1 cellular context compared by ENCODE assay signal in genomic region chr7:539731-540411, GRCh38.
TF ChIP-seq lines count a peak whose summit lies in the region.

No MANE protein-coding gene starts in this region.

TF ChIP-seq in HepG2, 621 proteins besides CTCF, POLR2A, EP300 and RAD21 (continued from another document and continues in another):
- TF ChIP-seq, protein P1, sequence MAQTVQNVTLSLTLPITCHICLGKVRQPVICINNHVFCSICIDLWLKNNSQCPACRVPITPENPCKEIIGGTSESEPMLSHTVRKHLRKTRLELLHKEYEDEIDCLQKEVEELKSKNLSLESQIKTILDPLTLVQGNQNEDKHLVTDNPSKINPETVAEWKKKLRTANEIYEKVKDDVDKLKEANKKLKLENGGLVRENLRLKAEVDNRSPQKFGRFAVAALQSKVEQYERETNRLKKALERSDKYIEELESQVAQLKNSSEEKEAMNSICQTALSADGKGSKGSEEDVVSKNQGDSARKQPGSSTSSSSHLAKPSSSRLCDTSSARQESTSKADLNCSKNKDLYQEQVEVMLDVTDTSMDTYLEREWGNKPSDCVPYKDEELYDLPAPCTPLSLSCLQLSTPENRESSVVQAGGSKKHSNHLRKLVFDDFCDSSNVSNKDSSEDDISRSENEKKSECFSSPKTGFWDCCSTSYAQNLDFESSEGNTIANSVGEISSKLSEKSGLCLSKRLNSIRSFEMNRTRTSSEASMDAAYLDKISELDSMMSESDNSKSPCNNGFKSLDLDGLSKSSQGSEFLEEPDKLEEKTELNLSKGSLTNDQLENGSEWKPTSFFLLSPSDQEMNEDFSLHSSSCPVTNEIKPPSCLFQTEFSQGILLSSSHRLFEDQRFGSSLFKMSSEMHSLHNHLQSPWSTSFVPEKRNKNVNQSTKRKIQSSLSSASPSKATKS (CRISPR knock-in tag; IDR thresholded peaks at IDR 0.05): no peak
- no peak for TF ChIP-seq ISL2 (CRISPR knock-in tag; IDR thresholded peaks at IDR 0.05)
- TF ChIP-seq GABPB1 (CRISPR knock-in tag; IDR thresholded peaks at IDR 0.05): peak; percentile 14; the same call in 1 of the 2 replicates
- no peak for TF ChIP-seq ZNF609 (CRISPR knock-in tag; IDR thresholded peaks at IDR 0.05; ENCODE audit: borderline replicate concordance)
- TF ChIP-seq ZNF562 (CRISPR knock-in tag; IDR thresholded peaks at IDR 0.05; ENCODE audit: borderline replicate concordance): no peak
- no peak for TF ChIP-seq HNRNPL (IDR thresholded peaks at IDR 0.05; ENCODE audit: low read depth, low read length)
- TF ChIP-seq HIVEP1 (CRISPR knock-in tag; IDR thresholded peaks at IDR 0.05): no peak
- no peak for TF ChIP-seq GABPA (IDR thresholded peaks at IDR 0.05; ENCODE audit: low read depth, low read length)
- TF ChIP-seq GABPA (CRISPR knock-in tag; IDR thresholded peaks at IDR 0.05; ENCODE audit: low read depth): no peak
- TF ChIP-seq TCF7L2 (IDR thresholded peaks at IDR 0.05; ENCODE audit: low read depth, low read length): no peak
- no peak for TF ChIP-seq ZNF790 (CRISPR knock-in tag; IDR thresholded peaks at IDR 0.05; ENCODE audit: borderline replicate concordance)
- TF ChIP-seq HNRNPUL1 (IDR thresholded peaks at IDR 0.05; ENCODE audit: low read depth, low read length): no peak
- no peak for TF ChIP-seq ZNF747 (CRISPR knock-in tag; IDR thresholded peaks at IDR 0.05; ENCODE audit: borderline replicate concordance)
- no peak for TF ChIP-seq CBX2 (IDR thresholded peaks at IDR 0.05; ENCODE audit: low read depth, low read length)
- TF ChIP-seq CBX2 (CRISPR knock-in tag; IDR thresholded peaks at IDR 0.05; ENCODE audit: low read depth): no peak
- no peak for TF ChIP-seq SMARCE1 (IDR thresholded peaks at IDR 0.05; ENCODE audit: borderline replicate concordance)
- TF ChIP-seq, protein P2, sequence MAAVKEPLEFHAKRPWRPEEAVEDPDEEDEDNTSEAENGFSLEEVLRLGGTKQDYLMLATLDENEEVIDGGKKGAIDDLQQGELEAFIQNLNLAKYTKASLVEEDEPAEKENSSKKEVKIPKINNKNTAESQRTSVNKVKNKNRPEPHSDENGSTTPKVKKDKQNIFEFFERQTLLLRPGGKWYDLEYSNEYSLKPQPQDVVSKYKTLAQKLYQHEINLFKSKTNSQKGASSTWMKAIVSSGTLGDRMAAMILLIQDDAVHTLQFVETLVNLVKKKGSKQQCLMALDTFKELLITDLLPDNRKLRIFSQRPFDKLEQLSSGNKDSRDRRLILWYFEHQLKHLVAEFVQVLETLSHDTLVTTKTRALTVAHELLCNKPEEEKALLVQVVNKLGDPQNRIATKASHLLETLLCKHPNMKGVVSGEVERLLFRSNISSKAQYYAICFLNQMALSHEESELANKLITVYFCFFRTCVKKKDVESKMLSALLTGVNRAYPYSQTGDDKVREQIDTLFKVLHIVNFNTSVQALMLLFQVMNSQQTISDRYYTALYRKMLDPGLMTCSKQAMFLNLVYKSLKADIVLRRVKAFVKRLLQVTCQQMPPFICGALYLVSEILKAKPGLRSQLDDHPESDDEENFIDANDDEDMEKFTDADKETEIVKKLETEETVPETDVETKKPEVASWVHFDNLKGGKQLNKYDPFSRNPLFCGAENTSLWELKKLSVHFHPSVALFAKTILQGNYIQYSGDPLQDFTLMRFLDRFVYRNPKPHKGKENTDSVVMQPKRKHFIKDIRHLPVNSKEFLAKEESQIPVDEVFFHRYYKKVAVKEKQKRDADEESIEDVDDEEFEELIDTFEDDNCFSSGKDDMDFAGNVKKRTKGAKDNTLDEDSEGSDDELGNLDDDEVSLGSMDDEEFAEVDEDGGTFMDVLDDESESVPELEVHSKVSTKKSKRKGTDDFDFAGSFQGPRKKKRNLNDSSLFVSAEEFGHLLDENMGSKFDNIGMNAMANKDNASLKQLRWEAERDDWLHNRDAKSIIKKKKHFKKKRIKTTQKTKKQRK (IDR thresholded peaks at IDR 0.05; ENCODE audit: low read length): no peak
- peak; percentile 69; the same call in 1 of the 2 replicates for TF ChIP-seq ZBTB7B (CRISPR knock-in tag; IDR thresholded peaks at IDR 0.05)
- TF ChIP-seq ATF7 (IDR thresholded peaks at IDR 0.05): no peak
- TF ChIP-seq ATF7 (CRISPR knock-in tag; IDR thresholded peaks at IDR 0.05): no peak
- no peak for TF ChIP-seq ZFP36L2 (CRISPR knock-in tag; IDR thresholded peaks at IDR 0.05)
- TF ChIP-seq ZBTB14 (CRISPR knock-in tag; IDR thresholded peaks at IDR 0.05): no peak
- no peak for TF ChIP-seq ZNF24 (IDR thresholded peaks at IDR 0.05)
- TF ChIP-seq KLF9 (CRISPR knock-in tag; IDR thresholded peaks at IDR 0.05; ENCODE audit: low read depth): no peak
- no peak for TF ChIP-seq KDM6A (CRISPR knock-in tag; IDR thresholded peaks at IDR 0.05; ENCODE audit: low read depth)
- no peak for TF ChIP-seq NR2C2 (CRISPR knock-in tag; IDR thresholded peaks at IDR 0.05; ENCODE audit: borderline replicate concordance)
- TF ChIP-seq ZEB1 (IDR thresholded peaks at IDR 0.05; ENCODE audit: insufficient replicate concordance, low read depth): no peak
- no peak for TF ChIP-seq ELK4 (CRISPR knock-in tag; IDR thresholded peaks at IDR 0.05; ENCODE audit: borderline replicate concordance)
- no peak for TF ChIP-seq SMARCC2 (IDR thresholded peaks at IDR 0.05)
- TF ChIP-seq ZNF598 (CRISPR knock-in tag; IDR thresholded peaks at IDR 0.05; ENCODE audit: borderline replicate concordance): no peak
- TF ChIP-seq GPBP1L1 (CRISPR knock-in tag; IDR thresholded peaks at IDR 0.05): no peak
- no peak for TF ChIP-seq HDAC6 (IDR thresholded peaks at IDR 0.05; ENCODE audit: low read depth, low read length)
- no peak for TF ChIP-seq PRMT3 (CRISPR knock-in tag; IDR thresholded peaks at IDR 0.05; ENCODE audit: borderline replicate concordance, low read depth)
- no peak for TF ChIP-seq ZNF7 (CRISPR knock-in tag; IDR thresholded peaks at IDR 0.05)
- no peak for TF ChIP-seq CREBL2 (CRISPR knock-in tag; IDR thresholded peaks at IDR 0.05; ENCODE audit: borderline replicate concordance)
- TF ChIP-seq ZNF556 (CRISPR knock-in tag; IDR thresholded peaks at IDR 0.05; ENCODE audit: borderline replicate concordance): no peak
- TF ChIP-seq MIXL1 (CRISPR knock-in tag; IDR thresholded peaks at IDR 0.05): no peak
- TF ChIP-seq SMAD1 (CRISPR knock-in tag; IDR thresholded peaks at IDR 0.05; ENCODE audit: borderline replicate concordance, low read depth): no peak
- no peak for TF ChIP-seq CEBPG (CRISPR knock-in tag; IDR thresholded peaks at IDR 0.05)
- TF ChIP-seq, protein P3, sequence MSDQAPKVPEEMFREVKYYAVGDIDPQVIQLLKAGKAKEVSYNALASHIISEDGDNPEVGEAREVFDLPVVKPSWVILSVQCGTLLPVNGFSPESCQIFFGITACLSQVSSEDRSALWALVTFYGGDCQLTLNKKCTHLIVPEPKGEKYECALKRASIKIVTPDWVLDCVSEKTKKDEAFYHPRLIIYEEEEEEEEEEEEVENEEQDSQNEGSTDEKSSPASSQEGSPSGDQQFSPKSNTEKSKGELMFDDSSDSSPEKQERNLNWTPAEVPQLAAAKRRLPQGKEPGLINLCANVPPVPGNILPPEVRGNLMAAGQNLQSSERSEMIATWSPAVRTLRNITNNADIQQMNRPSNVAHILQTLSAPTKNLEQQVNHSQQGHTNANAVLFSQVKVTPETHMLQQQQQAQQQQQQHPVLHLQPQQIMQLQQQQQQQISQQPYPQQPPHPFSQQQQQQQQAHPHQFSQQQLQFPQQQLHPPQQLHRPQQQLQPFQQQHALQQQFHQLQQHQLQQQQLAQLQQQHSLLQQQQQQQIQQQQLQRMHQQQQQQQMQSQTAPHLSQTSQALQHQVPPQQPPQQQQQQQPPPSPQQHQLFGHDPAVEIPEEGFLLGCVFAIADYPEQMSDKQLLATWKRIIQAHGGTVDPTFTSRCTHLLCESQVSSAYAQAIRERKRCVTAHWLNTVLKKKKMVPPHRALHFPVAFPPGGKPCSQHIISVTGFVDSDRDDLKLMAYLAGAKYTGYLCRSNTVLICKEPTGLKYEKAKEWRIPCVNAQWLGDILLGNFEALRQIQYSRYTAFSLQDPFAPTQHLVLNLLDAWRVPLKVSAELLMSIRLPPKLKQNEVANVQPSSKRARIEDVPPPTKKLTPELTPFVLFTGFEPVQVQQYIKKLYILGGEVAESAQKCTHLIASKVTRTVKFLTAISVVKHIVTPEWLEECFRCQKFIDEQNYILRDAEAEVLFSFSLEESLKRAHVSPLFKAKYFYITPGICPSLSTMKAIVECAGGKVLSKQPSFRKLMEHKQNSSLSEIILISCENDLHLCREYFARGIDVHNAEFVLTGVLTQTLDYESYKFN (CRISPR knock-in tag; conservative IDR thresholded peaks at IDR 0.05): no peak
- TF ChIP-seq ZNF570 (CRISPR knock-in tag; IDR thresholded peaks at IDR 0.05; ENCODE audit: borderline replicate concordance): no peak
- TF ChIP-seq ZNF354B (CRISPR knock-in tag; IDR thresholded peaks at IDR 0.05): no peak
- TF ChIP-seq ZBTB42 (CRISPR knock-in tag; IDR thresholded peaks at IDR 0.05): no peak
- TF ChIP-seq ZNF788 (CRISPR knock-in tag; IDR thresholded peaks at IDR 0.05; ENCODE audit: borderline replicate concordance): no peak
- TF ChIP-seq ZNF737 (CRISPR knock-in tag; IDR thresholded peaks at IDR 0.05; ENCODE audit: borderline replicate concordance): no peak
- TF ChIP-seq CBX5 (CRISPR knock-in tag; IDR thresholded peaks at IDR 0.05; ENCODE audit: borderline replicate concordance): no peak
- no peak for TF ChIP-seq HOXD1 (CRISPR knock-in tag; IDR thresholded peaks at IDR 0.05)
- no peak for TF ChIP-seq SNAPC2 (CRISPR knock-in tag; IDR thresholded peaks at IDR 0.05)
- no peak for TF ChIP-seq MEIS1 (CRISPR knock-in tag; IDR thresholded peaks at IDR 0.05; ENCODE audit: borderline replicate concordance)
- no peak for TF ChIP-seq ZNF350 (CRISPR knock-in tag; IDR thresholded peaks at IDR 0.05; ENCODE audit: borderline replicate concordance, low read depth)
- no peak for TF ChIP-seq ZNF343 (CRISPR knock-in tag; IDR thresholded peaks at IDR 0.05)
- no peak for TF ChIP-seq RNF2 (conservative IDR thresholded peaks at IDR 0.05; ENCODE audit: low read depth)
- no peak for TF ChIP-seq RFX1 (IDR thresholded peaks at IDR 0.05)
- no peak for TF ChIP-seq LCORL (IDR thresholded peaks at IDR 0.05)
- no peak for TF ChIP-seq LCORL (CRISPR knock-in tag; IDR thresholded peaks at IDR 0.05)
- no peak for TF ChIP-seq U2AF2 (IDR thresholded peaks at IDR 0.05; ENCODE audit: low read depth, low read length)
- TF ChIP-seq JDP2 (CRISPR knock-in tag; IDR thresholded peaks at IDR 0.05; ENCODE audit: borderline replicate concordance): no peak
- no peak for TF ChIP-seq FOXA3 (CRISPR knock-in tag; IDR thresholded peaks at IDR 0.05)
- TF ChIP-seq ZFP1 (CRISPR knock-in tag; IDR thresholded peaks at IDR 0.05): no peak
